In genomic region chr2:40220177-40220925, GRCh38 we compare ENCODE assay signal across 1 cellular context.
TF ChIP-seq lines count a peak whose summit lies in the region.

No MANE protein-coding gene starts in this region.

TF ChIP-seq in IMR-90, 13 proteins besides CTCF, POLR2A, EP300 and RAD21:
- TF ChIP-seq USF2 (IDR thresholded peaks at IDR 0.05; ENCODE audit: low read depth, low read length) (no peak), RCOR1 (IDR thresholded peaks at IDR 0.05; ENCODE audit: insufficient replicate concordance, low read length) (no peak), FOS (IDR thresholded peaks at IDR 0.05; ENCODE audit: low read depth, low read length) (peak; percentile 56; the same call in 1 of the 2 replicates), ELK1 (IDR thresholded peaks at IDR 0.05; ENCODE audit: borderline replicate concordance, low read depth, low read length) (no peak), CEBPB (IDR thresholded peaks at IDR 0.05; ENCODE audit: low read depth, low read length) (peak; percentile 72), MAFK (IDR thresholded peaks at IDR 0.05; ENCODE audit: low read depth, low read length) (no peak), NFE2L2 (IDR thresholded peaks at IDR 0.05; ENCODE audit: low read depth, low read length) (no peak)
